22 cellular contexts compared by ENCODE assay signal in genomic region chr11:8640305-8640932, GRCh38. TPM values are rescaled to one million over a fixed set of nuclear protein-coding genes. Genes with fewer than 3 reads are reported as not detected.
DNase-seq lines count a peak whose midpoint lies in the region; ATAC-seq and TF ChIP-seq lines count a peak whose summit lies in the region.
"Had no signal": no experiment of that assay in that cellular context is flagged by ENCODE, and none has a peak within 500 bp of the region (broad histone marks: within the 10 kb centered on the region; RNA-seq: fewer than 3 reads in every experiment).

No MANE protein-coding gene starts in this region.

- H3K4me3 Mint-ChIP-seq in GM23338 (no peak overlapping the region; the same call in 2 of the 3 replicates), immature natural killer cell (no peak overlapping the region)

- H3K9me3 Mint-ChIP-seq in GM23338 = no peaks in the 10 kb centered on the region
- peaks cover 0 to 4% (median 0%) of the 10 kb centered on the region in 6 donors for H3K9me3 Mint-ChIP-seq in immature natural killer cell

- H3K36me3 ChIP-seq in GM23338 (ENCODE audit: insufficient read depth) = no peaks in the 10 kb centered on the region
- no peaks in the 10 kb centered on the region for H3K36me3 ChIP-seq in KMS-11 (ENCODE audit: insufficient read depth)

- H3K27ac ChIP-seq in GM23338 (ENCODE audit: low read depth) = no peak overlapping the region
- peak overlapping the region; percentile 36; the same call in 1 of the 2 replicates for H3K27ac ChIP-seq in KMS-11
- H3K27ac ChIP-seq: RWPE1 had no signal

- peak overlapping the region; percentile 47; the same call in 1 of the 2 replicates for H2AFZ ChIP-seq in GM23338
- H2AFZ ChIP-seq in KMS-11 (ENCODE audit: low read depth) = no peak overlapping the region

- H3K27me3 Mint-ChIP-seq in GM23338 (ENCODE audit: insufficient read depth, low read depth, poor library complexity) (no peaks in the 10 kb centered on the region), immature natural killer cell (ENCODE audit: low read depth in 3 of 3) (no peaks in the 10 kb centered on the region)

- DNase-seq in GM23338 (ENCODE audit: low spot score) (peak; percentile 54), ecto neural progenitor cell (ENCODE audit: low spot score) (peak; percentile 52), iPS-NIHi7 (ENCODE audit: extremely low spot score) (peak; percentile 72), epidermal melanocyte (ENCODE audit: insufficient read length, low spot score) (no peak), NCI-H1436 (lab: John Stamatoyannopoulos, UW) (no peak), OCI-M2 (lab: John Stamatoyannopoulos, UW; ENCODE audit: unreplicated experiment) (no peak), immature natural killer cell (no peak)
- DNase-seq: AML-193, C1 segment of cervical spinal cord, DMS79, HCEC 1CT, MG63, NCI-H1092, NCI-H1436 treated with DMSO at 0.1 percent for 48 hours, NCI-H1930, NCI-H2227 treated with DMSO at 0.1 percent for 48 hours, NCI-H510A, NCI-H748 treated with DMSO at 0.1 percent for 48 hours, SHP77 treated with DMSO at 0.1 percent for 48 hours had no signal

- H3F3A ChIP-seq in GM23338 (replicated peaks; ENCODE audit: low read depth) = no peaks in the 10 kb centered on the region

- H4K20me1 ChIP-seq in GM23338 (replicated peaks; ENCODE audit: insufficient read depth) (no peaks in the 10 kb centered on the region), KMS-11 (ENCODE audit: insufficient read depth) (no peaks in the 10 kb centered on the region)

- H3K27me3 ChIP-seq in GM23338 (ENCODE audit: insufficient read depth) (no peaks in the 10 kb centered on the region), KMS-11 (ENCODE audit: insufficient read depth, low read depth) (no peaks in the 10 kb centered on the region)
- H3K27me3 ChIP-seq: MG63 had no signal

- no peak overlapping the region; the same call in 1 of the 2 replicates for H3K27ac Mint-ChIP-seq in GM23338
- H3K27ac Mint-ChIP-seq in immature natural killer cell = no peak overlapping the region

- no peaks in the 10 kb centered on the region for H3K9me2 ChIP-seq in GM23338 (ENCODE audit: insufficient read depth)
- H3K9me2 ChIP-seq: SK-N-SH had no signal

- peaks cover 24% of the 10 kb centered on the region for H3K4me1 Mint-ChIP-seq in GM23338
- no peaks in the 10 kb centered on the region for H3K4me1 Mint-ChIP-seq in immature natural killer cell

- ATAC-seq in GM23338 = peak; percentile 89

- peak overlapping the region; percentile 65 for H3K4me2 ChIP-seq in GM23338
- peak overlapping the region; percentile 84 for H3K4me2 ChIP-seq in KMS-11
- H3K4me2 ChIP-seq: SK-N-SH had no signal

- 0 out of 3 replicates have a peak, but pooled peaks cover 5% of the 10 kb centered on the region for H3K36me3 Mint-ChIP-seq in GM23338 (ENCODE audit: low read depth)
- peaks cover 36 to 63% (median 51%) of the 10 kb centered on the region in 3 donors for H3K36me3 Mint-ChIP-seq in immature natural killer cell

- H3K79me2 ChIP-seq in GM23338 (replicated peaks; ENCODE audit: insufficient read depth) (no peaks in the 10 kb centered on the region), KMS-11 (ENCODE audit: insufficient read depth, low read depth) (no peaks in the 10 kb centered on the region)

- no peak overlapping the region for H3K9ac ChIP-seq in KMS-11
- H3K9ac ChIP-seq: SK-N-SH had no signal

- H3K4me1 ChIP-seq in GM23338 (ENCODE audit: insufficient read depth) (peaks cover 14% of the 10 kb centered on the region; the same call in 1 of the 2 replicates), KMS-11 (ENCODE audit: low read depth, poor library complexity, severe bottlenecking) (peaks cover 50% of the 10 kb centered on the region)

- no peak for TF ChIP-seq CTCF in GM23338 (conservative IDR thresholded peaks at IDR 0.05; ENCODE audit: low read depth in 2 of 2)
- no peak for TF ChIP-seq CTCF in KMS-11 (conservative IDR thresholded peaks at IDR 0.05; ENCODE audit: low read depth, low read length)

- H3K4me3 ChIP-seq in GM23338 = peak overlapping the region; percentile 23; the same call in 1 of the 2 replicates
- H3K4me3 ChIP-seq in KMS-11 (IDR thresholded peaks at IDR 0.05; ENCODE audit: insufficient read depth, low read depth, low read length) = no peak overlapping the region
- H3K4me3 ChIP-seq: MG63 had no signal

TF ChIP-seq in GM23338, 12 proteins besides CTCF, POLR2A, EP300 and RAD21 (continues in another document):
- TF ChIP-seq ETS1 (IDR thresholded peaks at IDR 0.05) (no peak), NANOG (IDR thresholded peaks at IDR 0.05; ENCODE audit: borderline replicate concordance) (no peak), REST (IDR thresholded peaks at IDR 0.05; ENCODE audit: unreplicated experiment) (no peak), POLR2AphosphoS5 (IDR thresholded peaks at IDR 0.05; ENCODE audit: low read depth) (no peak), CREB1 (CRISPR knock-in tag; IDR thresholded peaks at IDR 0.05; ENCODE audit: low read depth) (no peak), ZNF331 (CRISPR knock-in tag; IDR thresholded peaks at IDR 0.05; ENCODE audit: low read depth) (no peak), ZNF114 (CRISPR knock-in tag; IDR thresholded peaks at IDR 0.05) (no peak), JUNB (IDR thresholded peaks at IDR 0.05; ENCODE audit: unreplicated experiment) (no peak)

RNA-seq across cellular contexts. Expression of gene TRIM66, which starts 42.0 kb away (rescaled TPM):
- total RNA-seq in GM23338 (2014; rRNA removed; shearing (Covaris generic)) = 1.9 and 3.3 TPM in 2 replicates
- 1.0 and 1.1 TPM in 2 replicates for polyA plus RNA-seq in GM23338 (2016; fragmentation: Nextera tagmentation; extraction: Ambion mirVana)
- polyA plus RNA-seq in immature natural killer cell = under 1 TPM; 0.48 to 0.97 (median 0.55) TPM

RNA-seq across cellular contexts. Expression of gene RPL27A, which starts 42.2 kb away (rescaled TPM):
- total RNA-seq in GM23338 (2014; rRNA removed; shearing (Covaris generic)) = 961 and 1,283 TPM in 2 replicates
- 3,167 and 3,552 TPM in 2 replicates for polyA plus RNA-seq in GM23338 (2016; fragmentation: Nextera tagmentation; extraction: Ambion mirVana)
- polyA plus RNA-seq in immature natural killer cell = 1,000 to 10,000 TPM; 1,341 to 3,208 (median 1,820) TPM

RNA-seq across cellular contexts. Expression of gene STK33, which starts 46.4 kb away (rescaled TPM):
- total RNA-seq in GM23338 (2014; rRNA removed; shearing (Covaris generic)) = 17.2 and 25.2 TPM in 2 replicates
- polyA plus RNA-seq in GM23338 (2016; fragmentation: Nextera tagmentation; extraction: Ambion mirVana) (12.9 and 18.2 TPM in 2 replicates), immature natural killer cell (not detected)

Comparison
In these comparisons a context has a peak if more than half of its experiments do, and no peak if none do; other contexts are left out.
1. DNase-seq: peak in GM23338 (single experiment), ecto neural progenitor cell (single experiment) and iPS-NIHi7 (single experiment); none in epidermal melanocyte (single experiment), NCI-H1436 (single experiment), OCI-M2 (single experiment) and immature natural killer cell (0 of 3).
2. RNA of gene STK33, which starts 46.4 kb away (polyA plus RNA-seq): 12.9 to 18.2 TPM in GM23338; not detected in immature natural killer cell; every median in the first group is over 10 times any median in the second.